In the genomic region with DNA sequence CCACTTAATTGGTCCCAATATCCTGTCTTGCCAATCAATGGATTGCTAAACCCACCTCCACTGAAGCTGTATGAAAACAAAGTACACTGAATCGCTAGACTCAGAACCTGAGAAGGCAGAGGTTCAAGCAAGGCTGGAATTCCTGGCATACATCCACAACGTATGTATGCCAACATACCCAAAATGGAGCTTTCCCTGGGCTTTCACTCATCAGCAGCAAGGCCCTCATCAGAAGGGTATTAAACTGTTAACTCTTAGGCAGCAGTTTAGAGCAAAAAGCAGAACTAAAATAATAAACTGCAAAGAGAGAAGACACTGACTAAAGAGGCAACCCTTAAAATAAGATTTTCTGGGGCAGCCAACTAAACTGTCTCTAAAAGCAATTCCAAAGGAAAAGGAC, we compare ENCODE assay signal across 17 cellular contexts. TPM values are rescaled to one million over a fixed set of nuclear protein-coding genes. Genes with fewer than 3 reads are reported as not detected.
A peak's percentile ranks its signal among the peaks of the same experiment; 100 is the strongest.
DNase-seq lines count a peak whose midpoint lies in the region; ATAC-seq, FAIRE-seq and TF ChIP-seq lines count a peak whose summit lies in the region.
"Had no signal": no experiment of that assay in that cellular context is flagged by ENCODE, and none has a peak within 500 bp of the region (broad histone marks: within the 10 kb centered on the region; RNA-seq: fewer than 3 reads in every experiment).

No MANE protein-coding gene starts in this region.

- H3K9me3 Mint-ChIP-seq in CD8-positive, alpha-beta T cell, result no peaks in the 10 kb centered on the region
- H3K9me3 Mint-ChIP-seq: activated naive CD8-positive, alpha-beta T cell treated with anti-CD3 and anti-CD28 coated beads, Interleukin-2, amount 10 ng/mL, durations not matched to agents 7 days and 5 days; T-helper 1 cell treated with Interleukin-12 subunit alpha and Interleukin-12 subunit beta and Interleukin-4 antibody, amounts not matched to agents 30 μg/mL and 1 μg/mL, for 36 hours had no signal

- no peak overlapping the region for H3K4me3 ChIP-seq in H1 (ENCODE audit: extremely low read depth in 1 of 4, insufficient read depth in 2 of 4, low read depth in 3 of 4, low read length in 4 of 4)
- no peak overlapping the region for H3K4me3 ChIP-seq in gastrocnemius medialis
- no peak overlapping the region for H3K4me3 ChIP-seq in CD8-positive, alpha-beta T cell (ENCODE audit: low read depth, low read length)
- H3K4me3 ChIP-seq: gastroesophageal sphincter, MG63, PC-9 had no signal

- no peak for FAIRE-seq in H1 (lab: Jason Lieb, UNC)

- TF ChIP-seq RAD21 in H1 (IDR thresholded peaks at IDR 0.05 in 1 of 2, conservative IDR thresholded peaks at IDR 0.05 in 1 of 2; ENCODE audit: low read depth in 2 of 2, low read length in 2 of 2), result no peak

- H3K9me3 ChIP-seq in H1 (ENCODE audit: insufficient read depth in 2 of 2, low read depth in 1 of 2, low read length in 1 of 2), result no peaks in the 10 kb centered on the region
- H3K9me3 ChIP-seq in gastrocnemius medialis, result no peaks in the 10 kb centered on the region
- no peaks in the 10 kb centered on the region for H3K9me3 ChIP-seq in CD8-positive, alpha-beta T cell (ENCODE audit: low read length)
- H3K9me3 ChIP-seq: gastroesophageal sphincter, MG63 had no signal

- no peaks in the 10 kb centered on the region for H3K23me2 ChIP-seq in H1 (ENCODE audit: low read depth, low read length)

- H3K56ac ChIP-seq in H1 (replicated peaks; ENCODE audit: insufficient read length, low read depth, low read length), result no peak overlapping the region

- no peak overlapping the region for H2AK5ac ChIP-seq in H1 (ENCODE audit: low read depth, low read length)

- no peaks in the 10 kb centered on the region for H3K36me3 Mint-ChIP-seq in CD8-positive, alpha-beta T cell

- no peaks in the 10 kb centered on the region for H3K36me3 ChIP-seq in H1 (ENCODE audit: control insufficient read depth in 2 of 4, insufficient read depth in 4 of 4, low read length in 3 of 4)
- H3K36me3 ChIP-seq in gastrocnemius medialis, result no peaks in the 10 kb centered on the region
- H3K36me3 ChIP-seq in CD8-positive, alpha-beta T cell (ENCODE audit: insufficient read depth, low read length), result no peaks in the 10 kb centered on the region
- H3K36me3 ChIP-seq: gastroesophageal sphincter, MG63 had no signal

- POLR2A ChIA-PET in H1 (lab: Charles Lee; ENCODE audit: partially characterized antibody), result interaction anchor here (1.1 kb wide), 1 partner anchor 9 kb away, joined by 3 read pairs; no protein-coding TSS in a partner anchor
- POLR2A ChIA-PET in CD8-positive, alpha-beta T cell (lab: Charles Lee), result no interaction called here

- peaks cover 38 to 100% of the 10 kb centered on the region in 2 experiments; a peak in 3 of 4 replicates for H3K79me2 ChIP-seq in H1 (ENCODE audit: control insufficient read depth in 1 of 2, insufficient read depth in 2 of 2, low read length in 2 of 2)

- H3K27me3 ChIP-seq in H1 (replicated peaks in 1 of 4; ENCODE audit: control insufficient read depth in 3 of 4, extremely low read depth in 1 of 4, insufficient read depth in 3 of 4, low read length in 3 of 4), result no peaks in the 10 kb centered on the region
- H3K27me3 ChIP-seq in gastrocnemius medialis, result no peaks in the 10 kb centered on the region
- H3K27me3 ChIP-seq in CD8-positive, alpha-beta T cell (ENCODE audit: insufficient read depth, low read length), result no peaks in the 10 kb centered on the region
- H3K27me3 ChIP-seq: gastroesophageal sphincter, MG63 had no signal

- no peak overlapping the region for H4K91ac ChIP-seq in H1 (replicated peaks; ENCODE audit: insufficient read length, low read length)

- H2BK20ac ChIP-seq in H1 (ENCODE audit: low read length), result no peak overlapping the region

- no peak overlapping the region; a peak in 1 of 7 replicates for H3K9ac ChIP-seq in H1 (replicated peaks in 1 of 4; ENCODE audit: extremely low read depth in 1 of 4, low read depth in 3 of 4, low read length in 3 of 4)

- no peak overlapping the region; the same call in 1 of the 2 replicates for H2BK5ac ChIP-seq in H1 (ENCODE audit: low read depth, low read length)

- H3K4me1 ChIP-seq in H1 (replicated peaks in 1 of 4; ENCODE audit: control insufficient read depth in 3 of 4, insufficient read depth in 4 of 4, low read length in 3 of 4) (peaks cover 0 to 8% (median 6%) of the 10 kb centered on the region in 4 experiments; a peak in 4 of 7 replicates), gastrocnemius medialis (peaks cover 73 to 84% of the 10 kb centered on the region in 2 donors)
- peaks cover 65% of the 10 kb centered on the region for H3K4me1 ChIP-seq in CD8-positive, alpha-beta T cell (ENCODE audit: insufficient read depth, low read length)

- H3K79me1 ChIP-seq in H1 (ENCODE audit: low read depth, low read length), result peaks cover 10% of the 10 kb centered on the region

- H3K27me3 Mint-ChIP-seq in CD8-positive, alpha-beta T cell (ENCODE audit: low read depth), result no peaks in the 10 kb centered on the region
- H3K27me3 Mint-ChIP-seq: activated naive CD8-positive, alpha-beta T cell treated with anti-CD3 and anti-CD28 coated beads, Interleukin-2, amount 10 ng/mL, durations not matched to agents 7 days and 5 days had no signal

- H4K8ac ChIP-seq in H1 (ENCODE audit: extremely low read depth, insufficient read depth, low read length), result no peak overlapping the region

- intact Hi-C loops in Right ventricle myocardium superior (cut with DNase I), result no loop called here
- intact Hi-C loops in left cardiac atrium (cut with DNase I), result no loop called here
- intact Hi-C loops in gastrocnemius medialis (cut with DNase I; ENCODE audit: low total_unique reads), result no loop called here
- intact Hi-C loops in CD8-positive, alpha-beta T cell (cut with DNase I, micrococcal nuclease), result no loop called here

- CTCF ChIA-PET in H1 (lab: Charles Lee; ENCODE audit: partially characterized antibody), result interaction anchor here (0.6 to 1.1 kb wide), 2 partner anchors 19 to 323 kb away, joined by 3 read pairs; no protein-coding TSS in a partner anchor
- CTCF ChIA-PET in CD8-positive, alpha-beta T cell (lab: Charles Lee), result interaction anchor here (1.0 kb wide), 1 partner anchor 13 kb away, joined by 4 read pairs; no protein-coding TSS in a partner anchor

- TF ChIP-seq EP300 in H1 (IDR thresholded peaks at IDR 0.05; ENCODE audit: borderline replicate concordance in 1 of 2, low read depth in 2 of 2, low read length in 2 of 2), result no peak

- H2BK120ac ChIP-seq in H1 (replicated peaks; ENCODE audit: low read depth, low read length), result no peak overlapping the region

- peak overlapping the region; percentile 20; the same call in 1 of the 2 replicates for H3K18ac ChIP-seq in H1 (ENCODE audit: extremely low read depth, low read length)

- peaks cover 1 to 16% of the 10 kb centered on the region in 2 experiments for H4K20me1 ChIP-seq in H1 (replicated peaks in 1 of 2; ENCODE audit: control insufficient read depth in 1 of 2, insufficient read depth in 2 of 2, low read length in 2 of 2)

- H3K27ac ChIP-seq in H1 (ENCODE audit: low read depth, low read length), result no peak overlapping the region
- peak overlapping the region in 3 of 4 donors; percentile 13 to 41 (median 18) for H3K27ac ChIP-seq in gastrocnemius medialis
- no peak overlapping the region for H3K27ac ChIP-seq in CD8-positive, alpha-beta T cell (ENCODE audit: low read depth, low read length)
- H3K27ac ChIP-seq: PC-9 had no signal

- TF ChIP-seq POLR2A in H1 (IDR thresholded peaks at IDR 0.05; ENCODE audit: control extremely low read depth in 1 of 2, low read depth in 2 of 2, low read length in 2 of 2), result no peak
- no peak for TF ChIP-seq POLR2A in gastrocnemius medialis (IDR thresholded peaks at IDR 0.05)

- H3K4ac ChIP-seq in H1 (replicated peaks; ENCODE audit: insufficient read length, low read depth, low read length), result no peak overlapping the region

- H4K5ac ChIP-seq in H1 (ENCODE audit: insufficient read length, low read depth, low read length), result no peak overlapping the region

- ATAC-seq in Right ventricle myocardium superior (ENCODE audit: poor library complexity) (peak; percentile 38), left cardiac atrium (no peak), gastrocnemius medialis (no peak), GM18858 (IDR thresholded peaks at IDR 0.05; ENCODE audit: unreplicated experiment) (no peak)
- no peak for ATAC-seq in CD8-positive, alpha-beta T cell
- ATAC-seq: gastroesophageal sphincter had no signal

- no peak for TF ChIP-seq CTCF in H1 (IDR thresholded peaks at IDR 0.05; ENCODE audit: control extremely low read depth in 1 of 3, insufficient read depth in 1 of 3, low read depth in 1 of 3, low read length in 3 of 3)
- no peak for TF ChIP-seq CTCF in gastrocnemius medialis (IDR thresholded peaks at IDR 0.05 in 4 of 5, conservative IDR thresholded peaks at IDR 0.05 in 1 of 5)
- no peak for TF ChIP-seq CTCF in CD8-positive, alpha-beta T cell (IDR thresholded peaks at IDR 0.05)

- H3K4me1 Mint-ChIP-seq in CD8-positive, alpha-beta T cell (ENCODE audit: low read depth), result peaks cover 44% of the 10 kb centered on the region

- no peak overlapping the region for H3K27ac Mint-ChIP-seq in CD8-positive, alpha-beta T cell
- H3K27ac Mint-ChIP-seq: activated naive CD8-positive, alpha-beta T cell treated with anti-CD3 and anti-CD28 coated beads, Interleukin-2, amount 10 ng/mL, durations not matched to agents 7 days and 5 days; T-helper 1 cell treated with Interleukin-12 subunit alpha and Interleukin-12 subunit beta and Interleukin-4 antibody, amounts not matched to agents 30 μg/mL and 1 μg/mL, for 36 hours had no signal

- no peak overlapping the region for H3K14ac ChIP-seq in H1 (ENCODE audit: insufficient read length)

- H2AFZ ChIP-seq in H1 (ENCODE audit: low read length), result no peak overlapping the region
- H2AFZ ChIP-seq: PC-9 had no signal

- in situ Hi-C loops in gastrocnemius medialis (cut with MboI; ENCODE audit: low sequenced_read_pairs in 4 of 4), result loop anchor here in 2 of 4 donors (10.0 to 25.0 kb wide), 2 partner anchors 341 to 348 kb away; no protein-coding TSS in a partner anchor

- DNase-seq in Right ventricle myocardium superior (no peak), left cardiac atrium (no peak), NOMO-1 treated with DMSO at 0.1 percent for 48 hours (lab: John Stamatoyannopoulos, UW; ENCODE audit: unreplicated experiment) (peak; percentile 72), H1 (ENCODE audit: low read depth in 1 of 2, low spot score in 2 of 2) (no peak), gastrocnemius medialis (no peak), GM03348 (ENCODE audit: low spot score) (no peak)
- no peak for DNase-seq in CD8-positive, alpha-beta T cell
- DNase-seq: activated CD4-positive, alpha-beta T cell treated with anti-CD3 and anti-CD28 coated beads for 4 hours; activated naive CD8-positive, alpha-beta T cell treated with anti-CD3 and anti-CD28 coated beads, Interleukin-2, amount 10 ng/mL, durations not matched to agents 7 days and 5 days; central memory CD4-positive, alpha-beta T cell; DMS79; MG63; midbrain; PC-9 had no signal

- WGBS in H1 (ENCODE audit: extremely low coverage in 1 of 2, insufficient coverage in 1 of 2, insufficient read length in 1 of 2, insufficient replicate concordance in 2 of 2, low coverage in 1 of 2, low lambda C conversion rate in 2 of 2, missing lambda C conversion rate in 1 of 2), 2 experiments, result 47% methylated on average over 2 of the region's 2 CpGs; no CpG with 5 or more reads in 1 of the 2 experiments

- H3K4me3 Mint-ChIP-seq in CD8-positive, alpha-beta T cell, result no peak overlapping the region
- H3K4me3 Mint-ChIP-seq: activated naive CD8-positive, alpha-beta T cell treated with anti-CD3 and anti-CD28 coated beads, Interleukin-2, amount 10 ng/mL, durations not matched to agents 7 days and 5 days; T-helper 1 cell treated with Interleukin-12 subunit alpha and Interleukin-12 subunit beta and Interleukin-4 antibody, amounts not matched to agents 30 μg/mL and 1 μg/mL, for 36 hours had no signal

- peak overlapping the region; percentile 28; the same call in 1 of the 2 replicates for H2BK12ac ChIP-seq in H1 (ENCODE audit: low read depth, low read length)

- H3K23ac ChIP-seq in H1 (ENCODE audit: insufficient read length), result no peak overlapping the region

- no peak overlapping the region for H2BK15ac ChIP-seq in H1 (ENCODE audit: low read length)

- peak overlapping the region in 1 of 2 experiments; percentile 21; a peak in 1 of 4 replicates for H3K4me2 ChIP-seq in H1 (ENCODE audit: insufficient read depth in 1 of 2, low read depth in 2 of 2, low read length in 2 of 2)
- H3K4me2 ChIP-seq: PC-9 had no signal

RNA-seq across cellular contexts. Expression of a gene that starts 13.6 kb away (rescaled TPM):
- 57.7 TPM for total RNA-seq in Right ventricle myocardium superior
- total RNA-seq in left cardiac atrium, result 10 to 100 TPM; 66.0 to 68.3 TPM
- total RNA-seq in H1 (2021; fragmentation: NEBNext Ultra II Directional; extraction: Animal tissue kit (Norgen Biotek cat#: 25700)), result 49.0 and 51.7 TPM in 2 replicates
- 14.7 and 15.9 TPM in 2 replicates for polyA plus RNA-seq in H1 (2011; rRNA removed)
- polyA plus RNA-seq in H1 (2011; cell fraction: cytosol; rRNA removed), result 16.0 TPM
- polyA plus RNA-seq in H1 (2011; cell fraction: nucleus; rRNA removed), result 42.0 TPM
- 12.7 to 18.3 TPM (median 15.3 TPM) in 4 replicates for polyA plus RNA-seq in H1 (2012, experiment 1 of 2)
- polyA plus RNA-seq in H1 (2012, experiment 2 of 2), result 1.4 TPM
- polyA plus RNA-seq in H1 (2013, experiment 1 of 2), result 13.5 TPM
- polyA plus RNA-seq in H1 (2013, experiment 2 of 2), result 12.2 TPM
- polyA minus RNA-seq in H1 (2011; rRNA and poly(A)+ RNA removed), result 108 and 121 TPM in 2 replicates
- polyA minus RNA-seq in H1 (2011; cell fraction: cytosol; rRNA and poly(A)+ RNA removed), result 37.8 TPM
- polyA minus RNA-seq in H1 (2011; cell fraction: nucleus; rRNA and poly(A)+ RNA removed), result 231 TPM
- total RNA-seq in gastrocnemius medialis, result 10 to 100 TPM; 59.5 to 92.6 (median 74.1) TPM
- 100 to 1,000 TPM; 157 to 159 TPM for total RNA-seq in CD8-positive, alpha-beta T cell

Comparison
In these comparisons a context has a peak if more than half of its experiments do, and no peak if none do; other contexts are left out.
1. H3K27ac ChIP-seq: peak in gastrocnemius medialis (3 of 4); none in H1 (single experiment) and CD8-positive, alpha-beta T cell (single experiment).